In genomic region chr1:6475381-6476133, GRCh38 we compare ENCODE assay signal across 1 cellular context.
TF ChIP-seq lines count a peak whose summit lies in the region.

No MANE protein-coding gene starts in this region.

TF ChIP-seq in HCT116, 20 proteins besides CTCF, POLR2A, EP300 and RAD21 (continued from another document):
- TF ChIP-seq REST (IDR thresholded peaks at IDR 0.05; ENCODE audit: low read depth) (no peak), TCF7L2 (IDR thresholded peaks at IDR 0.05; ENCODE audit: borderline replicate concordance, extremely low read depth, insufficient read depth, insufficient read length) (no peak)
